ENCODE assay signal across 24 cellular contexts in genomic region chr7:47369736-47370135, GRCh38.
"Had no signal": no experiment of that assay in that cellular context is flagged by ENCODE, and none has a peak within 500 bp of the region (broad histone marks: within the 10 kb centered on the region; RNA-seq: fewer than 3 reads in every experiment).

No MANE protein-coding gene starts in this region.

- H3K9me3 Mint-ChIP-seq: mesothelial cell of epicardium, nephron had no signal

- H3K27ac Mint-ChIP-seq: effector memory CD8-positive, alpha-beta T cell; immature natural killer cell; mesothelial cell of epicardium; naive thymus-derived CD4-positive, alpha-beta T cell had no signal

- H3K4me1 Mint-ChIP-seq: immature natural killer cell; naive thymus-derived CD4-positive, alpha-beta T cell had no signal

- H3K4me3 ChIP-seq: lung, mucosa of descending colon, right lobe of liver, smooth muscle cell, stomach, thyroid gland, upper lobe of left lung had no signal

- FAIRE-seq: endometrium, frontal cortex had no signal

- H3K27ac ChIP-seq: right lobe of liver, stomach, upper lobe of left lung had no signal

- H3K27me3 ChIP-seq: right lobe of liver, stomach, thyroid gland, upper lobe of left lung had no signal

- H3K9me3 ChIP-seq: mucosa of descending colon, right lobe of liver, stomach, thyroid gland, upper lobe of left lung had no signal

- ATAC-seq: effector memory CD8-positive, alpha-beta T cell; mucosa of descending colon; naive thymus-derived CD4-positive, alpha-beta T cell; right lobe of liver had no signal

- H3K4me2 ChIP-seq: smooth muscle cell had no signal

- H3K36me3 Mint-ChIP-seq: immature natural killer cell; naive thymus-derived CD4-positive, alpha-beta T cell had no signal

- H3K4me3 Mint-ChIP-seq: effector memory CD8-positive, alpha-beta T cell; immature natural killer cell; mesothelial cell of epicardium; naive thymus-derived CD4-positive, alpha-beta T cell; nephron had no signal

- DNase-seq: cortex of kidney; effector memory CD8-positive, alpha-beta T cell; hypothalamus; immature natural killer cell; islet precursor cell; mesenchymal stem cell; naive thymus-derived CD4-positive, alpha-beta T cell; nucleus accumbens; right lobe of liver; stimulated activated CD4-positive, alpha-beta T cell treated with anti-CD3 and anti-CD28 coated beads, Interleukin-12 subunit alpha, Interleukin-12 subunit beta, amount 100 ng/mL, for 4 hours; stimulated activated CD4-positive, alpha-beta T cell treated with anti-CD3 and anti-CD28 coated beads, Interleukin-1b, Interleukin-23, amount 100 ng/mL, for 48 hours; stimulated activated CD4-positive, alpha-beta T cell treated with anti-CD3 and anti-CD28 coated beads, Interleukin-4, amount 100 ng/mL, for 1 hour; stimulated activated CD8-positive, alpha-beta memory T cell treated with anti-CD3 and anti-CD28 coated beads, Interleukin-4, amount 100 ng/mL, for 48 hours; stimulated activated naive CD4-positive, alpha-beta T cell; stomach; upper lobe of left lung had no signal
